In genomic region chr9:109466623-109467590, GRCh38 we compare ENCODE assay signal across 18 cellular contexts. TPM values are rescaled to one million over a fixed set of nuclear protein-coding genes. Genes with fewer than 3 reads are reported as not detected.
DNase-seq lines count a peak whose midpoint lies in the region; ATAC-seq and TF ChIP-seq lines count a peak whose summit lies in the region.
"Had no signal": no experiment of that assay in that cellular context is flagged by ENCODE, and none has a peak within 500 bp of the region (broad histone marks: within the 10 kb centered on the region; RNA-seq: fewer than 3 reads in every experiment).

No MANE protein-coding gene starts in this region.

- no TSS peak for BruUV-seq in Calu3 (replicated peaks; lab: Mats Ljungman, UMichigan)

- H3K27ac Mint-ChIP-seq in Calu3 (ENCODE audit: unreplicated experiment) = peak overlapping the region; percentile 40
- H3K27ac Mint-ChIP-seq: activated naive CD8-positive, alpha-beta T cell had no signal

- H3K27ac ChIP-seq in RWPE1 = no peak overlapping the region
- H3K27ac ChIP-seq: left ventricle myocardium inferior had no signal

- H3K4me3 ChIP-seq in fibroblast of mammary gland (ENCODE audit: control insufficient read depth, low read depth, low read length) = no peak overlapping the region
- H3K4me3 ChIP-seq: left ventricle myocardium inferior had no signal

- no peak overlapping the region for H3K4me3 Mint-ChIP-seq in Calu3 (ENCODE audit: low read depth, unreplicated experiment)
- H3K4me3 Mint-ChIP-seq: activated naive CD8-positive, alpha-beta T cell; central memory CD8-positive, alpha-beta T cell had no signal

- CTCF ChIA-PET in Calu3 (lab: Charles Lee) = interaction anchor here (0.6 kb wide), 1 partner anchor 124 kb away, joined by 4 read pairs; no protein-coding TSS in a partner anchor
- CTCF ChIA-PET in RWPE1 (lab: Yijun Ruan, JAX) = interaction anchor here (0.6 to 7.7 kb wide), 5 partner anchors 9 to 736 kb away, joined by 3 to 129 read pairs (median 3); no protein-coding TSS in a partner anchor

- H3K9me3 Mint-ChIP-seq in Calu3 (ENCODE audit: low read depth, unreplicated experiment) = no peaks in the 10 kb centered on the region
- H3K9me3 Mint-ChIP-seq: central memory CD8-positive, alpha-beta T cell had no signal

- POLR2A ChIA-PET in RWPE1 (lab: Yijun Ruan, JAX; ENCODE audit: low non-redundant PET) = no interaction called here

- peaks cover 38% of the 10 kb centered on the region for H3K4me1 Mint-ChIP-seq in Calu3 (ENCODE audit: low read depth, unreplicated experiment)
- H3K4me1 Mint-ChIP-seq: central memory CD8-positive, alpha-beta T cell had no signal

- H3K27me3 Mint-ChIP-seq in Calu3 (ENCODE audit: unreplicated experiment) = no peaks in the 10 kb centered on the region

- no peak for ATAC-seq in HG02588 (IDR thresholded peaks at IDR 0.05; ENCODE audit: unreplicated experiment)
- no peak for ATAC-seq in HG03139 (IDR thresholded peaks at IDR 0.05; ENCODE audit: unreplicated experiment)
- ATAC-seq: HepG2, sciatic nerve had no signal

- peaks cover 21% of the 10 kb centered on the region for H3K36me3 Mint-ChIP-seq in Calu3 (ENCODE audit: insufficient read depth, unreplicated experiment)
- H3K36me3 Mint-ChIP-seq: activated naive CD8-positive, alpha-beta T cell had no signal

- DNase-seq in Calu3 = no peak
- peak; percentile 60 for DNase-seq in HPDE6-E6E7 (ENCODE audit: extremely low spot score)
- peak; percentile 70 for DNase-seq in RWPE1 (ENCODE audit: low spot score)
- DNase-seq in fibroblast of mammary gland (ENCODE audit: low read depth) = peak; percentile 24
- DNase-seq in dedifferentiated amniotic fluid mesenchymal stem cell (ENCODE audit: extremely low spot score) = no peak
- DNase-seq in effector CD4-positive, alpha-beta T cell = no peak
- DNase-seq: left ventricle myocardium inferior, NCI-H1092, NCI-H2107, NCI-H774, occipital lobe, RPMI8226 had no signal

- TF ChIP-seq CTCF in Calu3 (IDR thresholded peaks at IDR 0.05; ENCODE audit: unreplicated experiment) (no peak), RWPE1 (conservative IDR thresholded peaks at IDR 0.05; ENCODE audit: low read depth) (no peak), fibroblast of mammary gland (conservative IDR thresholded peaks at IDR 0.05; ENCODE audit: control insufficient read depth, insufficient read depth, low read depth, low read length) (no peak)

- intact Hi-C loops in Calu3 (cut with micrococcal nuclease; ENCODE audit: unreplicated experiment) = no loop called here

RNA-seq across cellular contexts. Expression of gene PTPN3, which starts 31.2 kb away (rescaled TPM):
- total RNA-seq in Calu3 (2022) = 25.0 and 28.3 TPM in 2 replicates

Comparison
In these comparisons a context has a peak if more than half of its experiments do, and no peak if none do; other contexts are left out.
1. DNase-seq: peak in HPDE6-E6E7 (single experiment), RWPE1 (single experiment) and fibroblast of mammary gland (single experiment); none in Calu3 (single experiment), dedifferentiated amniotic fluid mesenchymal stem cell (single experiment) and effector CD4-positive, alpha-beta T cell (single experiment).